8 cellular contexts compared by ENCODE assay signal in genomic region chr9:86944974-86945867, GRCh38. TPM values are rescaled to one million over a fixed set of nuclear protein-coding genes. Genes with fewer than 3 reads are reported as not detected.
DNase-seq lines count a peak whose midpoint lies in the region; ATAC-seq and TF ChIP-seq lines count a peak whose summit lies in the region.

No MANE protein-coding gene starts in this region.

- H3K27ac ChIP-seq in body of pancreas (peak overlapping the region; percentile 92 to 99 (median 96)), stomach smooth muscle (ENCODE audit: low read length) (peak overlapping the region; percentile 88)

- H3K9ac ChIP-seq in stomach smooth muscle (ENCODE audit: low read length in 2 of 2), result peak overlapping the region; percentile 81 to 83

- peak; percentile 59 for DNase-seq in DMS 273 (lab: John Stamatoyannopoulos, UW; ENCODE audit: unreplicated experiment)
- no peak for DNase-seq in DMS 273 treated with DMSO at 0.1 percent for 48 hours (lab: John Stamatoyannopoulos, UW)
- peak; percentile 41 to 51 (median 46) for DNase-seq in body of pancreas
- DNase-seq in kidney epithelial cell (ENCODE audit: low read depth), result no peak
- no peak for DNase-seq in activated CD4-positive, CD25-positive, alpha-beta regulatory T cell (lab: John Stamatoyannopoulos, UW)

- H3K4me1 ChIP-seq in body of pancreas (peaks cover 34% of the 10 kb centered on the region), stomach smooth muscle (ENCODE audit: control insufficient read depth, insufficient read depth, low read length) (peaks cover 26% of the 10 kb centered on the region)

- ATAC-seq in body of pancreas, result no peak
- no peak for ATAC-seq in GM21515 (IDR thresholded peaks at IDR 0.05; ENCODE audit: unreplicated experiment)
- no peak for ATAC-seq in GM21423 (IDR thresholded peaks at IDR 0.05; ENCODE audit: unreplicated experiment)

- H3K27me3 ChIP-seq in body of pancreas (no peaks in the 10 kb centered on the region), kidney epithelial cell (ENCODE audit: control insufficient read depth, insufficient read depth, low read length) (peaks cover 7% of the 10 kb centered on the region), stomach smooth muscle (ENCODE audit: control insufficient read depth in 1 of 2, insufficient read depth in 2 of 2, low read length in 2 of 2) (no peaks in the 10 kb centered on the region)

- peak in 1 of 7 experiments; percentile 9 for TF ChIP-seq CTCF in body of pancreas (IDR thresholded peaks at IDR 0.05)
- TF ChIP-seq CTCF in kidney epithelial cell (IDR thresholded peaks at IDR 0.05; ENCODE audit: insufficient read depth, low read length, poor library complexity, severe bottlenecking), result no peak

- intact Hi-C loops in body of pancreas (cut with DNase I), result no loop called here

- H3K9me3 ChIP-seq in body of pancreas (no peaks in the 10 kb centered on the region), stomach smooth muscle (ENCODE audit: control insufficient read depth in 2 of 2, low read length in 2 of 2) (no peaks in the 10 kb centered on the region)

- TF ChIP-seq POLR2A in body of pancreas (IDR thresholded peaks at IDR 0.05), result peak in 1 of 3 donors; percentile 3

- H3K36me3 ChIP-seq in body of pancreas (replicated peaks in 1 of 2; ENCODE audit: insufficient read depth in 1 of 2, low read depth in 2 of 2) (no peaks in the 10 kb centered on the region), kidney epithelial cell (ENCODE audit: control insufficient read depth, insufficient read depth, low read length) (no peaks in the 10 kb centered on the region), stomach smooth muscle (ENCODE audit: control insufficient read depth in 2 of 2, insufficient read depth in 2 of 2, low read length in 2 of 2) (no peaks in the 10 kb centered on the region)

- 1 to 7% methylated on average over 13 to 31 of the region's 41 CpGs for WGBS in body of pancreas, 2 donors

- H3K4me3 ChIP-seq in body of pancreas, result peak overlapping the region; percentile 51 to 53
- H3K4me3 ChIP-seq in kidney epithelial cell (ENCODE audit: low read depth, low read length), result peak overlapping the region; percentile 44
- H3K4me3 ChIP-seq in stomach smooth muscle (ENCODE audit: low read length in 2 of 2), result peak overlapping the region; percentile 68 to 91

RNA-seq across cellular contexts. Expression of gene GAS1, which starts 2.1 kb away (rescaled TPM):
- total RNA-seq in body of pancreas (10 to 100 TPM; 29.1 to 37.6 TPM), kidney epithelial cell (6.1 and 8.3 TPM in 2 replicates)

Comparison
In these comparisons a context has a peak if more than half of its experiments do, and no peak if none do; other contexts are left out.
1. DNase-seq: peak in DMS 273 (single experiment) and body of pancreas (4 of 4); none in DMS 273 treated with DMSO at 0.1 percent for 48 hours (single experiment), kidney epithelial cell (single experiment) and activated CD4-positive, CD25-positive, alpha-beta regulatory T cell (0 of 4).
2. Peak in every context shown above with its lines, with median percentiles within 50 percentile points of each other: H3K4me3 ChIP-seq.